In the genomic region with DNA sequence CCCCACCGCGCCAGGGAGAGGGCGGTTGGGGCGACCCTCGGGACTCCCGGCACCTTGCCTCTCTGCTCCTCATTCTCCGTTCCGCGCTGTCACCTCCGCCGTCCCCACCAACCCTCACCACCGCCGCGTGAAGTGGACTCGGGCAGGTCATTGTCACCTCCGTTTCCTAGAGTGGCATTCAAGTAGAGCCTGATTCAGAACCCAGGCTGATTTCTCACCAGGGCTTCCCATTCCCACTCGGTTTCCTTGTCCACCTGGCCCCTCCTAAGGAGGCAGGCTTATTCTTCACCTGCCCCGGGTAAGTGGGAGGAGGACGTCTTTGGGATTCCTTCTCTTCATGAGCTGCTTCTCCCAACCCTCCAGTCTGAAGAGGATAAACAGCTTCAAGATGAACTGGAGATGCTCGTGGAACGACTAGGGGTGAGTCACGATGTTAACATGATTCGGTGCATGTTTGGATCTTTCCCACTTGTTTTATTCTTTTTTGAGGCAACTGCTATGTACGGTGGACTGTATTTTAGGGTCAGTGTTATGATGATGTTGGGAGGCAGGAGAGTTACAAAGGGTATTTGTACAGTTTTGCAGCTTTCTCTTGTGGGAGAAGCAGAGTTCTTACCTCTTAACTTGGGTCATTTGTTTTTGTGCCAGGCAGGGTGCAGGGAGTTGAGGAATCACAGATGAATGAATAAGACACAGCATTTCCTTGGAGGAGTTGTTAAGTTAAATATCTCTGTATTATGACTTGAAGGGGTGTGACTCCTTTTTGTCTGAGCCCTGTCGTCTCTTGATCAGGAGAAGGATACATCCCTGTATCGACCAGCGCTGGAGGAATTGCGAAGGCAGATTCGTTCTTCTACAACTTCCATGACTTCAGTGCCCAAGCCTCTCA, we compare ENCODE assay signal across 8 cellular contexts. TPM values are rescaled to one million over a fixed set of nuclear protein-coding genes. Genes with fewer than 3 reads are reported as not detected.
A peak's percentile ranks its signal among the peaks of the same experiment; 100 is the strongest.
DNase-seq lines count a peak whose midpoint lies in the region; ATAC-seq and TF ChIP-seq lines count a peak whose summit lies in the region.

No MANE protein-coding gene starts in this region.

- peaks cover 4% of the 10 kb centered on the region for H3K27me3 Mint-ChIP-seq in activated naive CD4-positive, alpha-beta T cell treated with anti-CD3 and anti-CD28 coated beads, Interleukin-2, amount 10 ng/mL, durations not matched to agents 7 days and 5 days

- DNase-seq in activated naive CD4-positive, alpha-beta T cell treated with anti-CD3 and anti-CD28 coated beads, Interleukin-2, amount 10 ng/mL, durations not matched to agents 7 days and 5 days: no peak
- DNase-seq in activated naive CD4-positive, alpha-beta T cell treated with Interleukin-2 at 50 U/mL for 16 hours: no peak
- DNase-seq in foreskin fibroblast (peak; percentile 51 to 75), inferior parietal cortex (ENCODE audit: extremely low spot score) (no peak), DMS79 (lab: John Stamatoyannopoulos, UW) (no peak)

- H3K4me1 Mint-ChIP-seq in activated naive CD4-positive, alpha-beta T cell treated with anti-CD3 and anti-CD28 coated beads, Interleukin-2, amount 10 ng/mL, durations not matched to agents 7 days and 5 days: peaks cover 26% of the 10 kb centered on the region

- peak overlapping the region; percentile 79 for H3K27ac ChIP-seq in VCaP
- peak overlapping the region; percentile 69 for H3K27ac ChIP-seq in skeletal muscle tissue (ENCODE audit: low read depth, low read length)

- peak overlapping the region; percentile 88 to 93 (median 88) for H3K9ac ChIP-seq in skeletal muscle tissue (ENCODE audit: low read depth in 1 of 3, low read length in 3 of 3)

- H3K36me3 Mint-ChIP-seq in activated naive CD4-positive, alpha-beta T cell treated with anti-CD3 and anti-CD28 coated beads, Interleukin-2, amount 10 ng/mL, durations not matched to agents 7 days and 5 days: peaks cover 40% of the 10 kb centered on the region

- H3K36me3 ChIP-seq in skeletal muscle tissue (ENCODE audit: control insufficient read depth in 3 of 3, insufficient read depth in 3 of 3, low read length in 3 of 3): peaks cover 41 to 49% (median 44%) of the 10 kb centered on the region in 3 donors

- peak overlapping the region; percentile 84 for H3K27ac Mint-ChIP-seq in activated naive CD4-positive, alpha-beta T cell treated with anti-CD3 and anti-CD28 coated beads, Interleukin-2, amount 10 ng/mL, durations not matched to agents 7 days and 5 days

- TF ChIP-seq CTCF in VCaP (conservative IDR thresholded peaks at IDR 0.05): no peak
- TF ChIP-seq CTCF in foreskin fibroblast (IDR thresholded peaks at IDR 0.05; ENCODE audit: low read depth, low read length): no peak

- CTCF ChIA-PET in activated naive CD4-positive, alpha-beta T cell treated with anti-CD3 and anti-CD28 coated beads, Interleukin-2, amount 10 ng/mL, durations not matched to agents 7 days and 5 days (lab: Charles Lee): interaction anchor here (0.9 kb wide), 1 partner anchor 13 kb away, joined by 3 read pairs; no protein-coding TSS in a partner anchor

- H3K9me3 Mint-ChIP-seq in activated naive CD4-positive, alpha-beta T cell treated with anti-CD3 and anti-CD28 coated beads, Interleukin-2, amount 10 ng/mL, durations not matched to agents 7 days and 5 days: no peaks in the 10 kb centered on the region

- no peak for ATAC-seq in GM21737 (IDR thresholded peaks at IDR 0.05; ENCODE audit: unreplicated experiment)

- H3K9me3 ChIP-seq in skeletal muscle tissue (ENCODE audit: control insufficient read depth in 3 of 3, low read length in 3 of 3): no peaks in the 10 kb centered on the region

- H3K27me3 ChIP-seq in skeletal muscle tissue (ENCODE audit: control insufficient read depth in 3 of 3, insufficient read depth in 3 of 3, low read length in 3 of 3): no peaks in the 10 kb centered on the region

- peak overlapping the region; percentile 91 for H3K4me3 Mint-ChIP-seq in activated naive CD4-positive, alpha-beta T cell treated with anti-CD3 and anti-CD28 coated beads, Interleukin-2, amount 10 ng/mL, durations not matched to agents 7 days and 5 days

- peaks cover 9 to 20% (median 11%) of the 10 kb centered on the region in 3 donors for H3K4me1 ChIP-seq in skeletal muscle tissue (ENCODE audit: control insufficient read depth in 3 of 3, insufficient read depth in 3 of 3, low read length in 3 of 3)

- H3K4me3 ChIP-seq in foreskin fibroblast (ENCODE audit: low read depth in 1 of 2, low read length in 2 of 2) (peak overlapping the region; percentile 87 to 89), skeletal muscle tissue (ENCODE audit: low read length in 3 of 3) (peak overlapping the region; percentile 85 to 95 (median 93))

RNA-seq across cellular contexts. Expression of gene PSMD2, which starts 0.7 kb away (rescaled TPM):
- 259 TPM for total RNA-seq in skeletal muscle tissue

RNA-seq across cellular contexts. Expression of gene EIF4G1, which starts 14.7 kb away (rescaled TPM):
- 162 TPM for total RNA-seq in skeletal muscle tissue

RNA-seq across cellular contexts. Expression of gene ECE2, which starts 23.9 kb away (rescaled TPM):
- not detected for total RNA-seq in skeletal muscle tissue

RNA-seq across cellular contexts. Expression of gene FAM131A, which starts 37.7 kb away (rescaled TPM):
- total RNA-seq in skeletal muscle tissue: 9.4 TPM

RNA-seq across cellular contexts. Expression of gene CAMK2N2, which starts 38.4 kb away (rescaled TPM):
- not detected for total RNA-seq in skeletal muscle tissue

Comparison
In these comparisons a context has a peak if more than half of its experiments do, and no peak if none do; other contexts are left out.
1. DNase-seq: peak in foreskin fibroblast (2 of 2); none in activated naive CD4-positive, alpha-beta T cell treated with anti-CD3 and anti-CD28 coated beads, Interleukin-2, amount 10 ng/mL, durations not matched to agents 7 days and 5 days (single experiment), activated naive CD4-positive, alpha-beta T cell treated with Interleukin-2 at 50 U/mL for 16 hours (single experiment), inferior parietal cortex (single experiment) and DMS79 (single experiment).